2 cellular contexts compared by ENCODE assay signal in the genomic region with DNA sequence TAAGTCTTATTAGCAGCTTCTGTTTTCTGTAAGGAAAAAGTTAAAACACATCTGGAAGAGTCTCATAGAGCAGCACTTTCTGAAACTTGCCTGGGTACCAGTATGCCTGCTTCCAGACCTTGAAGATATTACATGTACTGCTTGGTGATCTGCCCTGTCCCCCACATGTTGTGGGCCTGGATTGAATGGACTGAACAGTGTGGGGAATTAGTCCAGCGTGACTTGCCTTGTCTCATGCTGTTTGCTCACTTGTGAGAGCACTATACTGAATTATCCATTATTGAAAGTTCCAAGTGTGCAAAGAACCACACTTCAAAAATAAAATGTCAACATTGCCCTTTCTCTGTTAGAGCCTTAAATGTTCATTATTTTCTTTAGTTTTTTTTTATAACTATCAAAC.
TF ChIP-seq lines count a peak whose summit lies in the region.

No MANE protein-coding gene starts in this region.

TF ChIP-seq in GM12878, 131 proteins besides CTCF, POLR2A, EP300 and RAD21:
- TF ChIP-seq SIX5 (IDR thresholded peaks at IDR 0.05; ENCODE audit: low read depth, low read length, severe bottlenecking): no peak
- no peak for TF ChIP-seq SMAD5 (IDR thresholded peaks at IDR 0.05; ENCODE audit: low read depth)
- TF ChIP-seq SRF (IDR thresholded peaks at IDR 0.05; ENCODE audit: low read depth in 2 of 2, low read length in 2 of 2): no peak
- no peak for TF ChIP-seq IKZF1 (conservative IDR thresholded peaks at IDR 0.05)
- no peak for TF ChIP-seq SREBF2 (IDR thresholded peaks at IDR 0.05; ENCODE audit: low read length)
- no peak for TF ChIP-seq CREB1 (IDR thresholded peaks at IDR 0.05; ENCODE audit: low read depth)

TF ChIP-seq in HepG2, 621 proteins besides CTCF, POLR2A, EP300 and RAD21:
- TF ChIP-seq HOXA7 (CRISPR knock-in tag; IDR thresholded peaks at IDR 0.05) (no peak), ZNF614 (CRISPR knock-in tag; IDR thresholded peaks at IDR 0.05; ENCODE audit: borderline replicate concordance) (no peak), ZSCAN29 (CRISPR knock-in tag; conservative IDR thresholded peaks at IDR 0.05) (no peak), NFATC3 (CRISPR knock-in tag; IDR thresholded peaks at IDR 0.05) (no peak), ZKSCAN1 (IDR thresholded peaks at IDR 0.05; ENCODE audit: low read length) (no peak), TRIM24 (CRISPR knock-in tag; IDR thresholded peaks at IDR 0.05) (no peak), ZNF777 (CRISPR knock-in tag; IDR thresholded peaks at IDR 0.05) (no peak), IRF2 (CRISPR knock-in tag; IDR thresholded peaks at IDR 0.05) (no peak), ELF4 (CRISPR knock-in tag; IDR thresholded peaks at IDR 0.05; ENCODE audit: borderline replicate concordance) (no peak), ZUFSP (CRISPR knock-in tag; IDR thresholded peaks at IDR 0.05; ENCODE audit: borderline replicate concordance) (no peak), MYNN (CRISPR knock-in tag; IDR thresholded peaks at IDR 0.05; ENCODE audit: low read depth) (no peak), CENPT (CRISPR knock-in tag; IDR thresholded peaks at IDR 0.05; ENCODE audit: low read depth) (no peak), ZNF225 (CRISPR knock-in tag; IDR thresholded peaks at IDR 0.05) (no peak), ELF3 (CRISPR knock-in tag; IDR thresholded peaks at IDR 0.05) (no peak), ZNF646 (CRISPR knock-in tag; IDR thresholded peaks at IDR 0.05) (no peak), U2AF2 (IDR thresholded peaks at IDR 0.05; ENCODE audit: low read depth, low read length) (no peak), ZNF383 (CRISPR knock-in tag; IDR thresholded peaks at IDR 0.05; ENCODE audit: borderline replicate concordance) (no peak), ZNF7 (CRISPR knock-in tag; IDR thresholded peaks at IDR 0.05) (no peak), MXD1 (CRISPR knock-in tag; IDR thresholded peaks at IDR 0.05) (no peak), ASH2L (IDR thresholded peaks at IDR 0.05; ENCODE audit: insufficient read length, low read depth, low read length) (peak; percentile 0)
- TF ChIP-seq, protein P1, sequence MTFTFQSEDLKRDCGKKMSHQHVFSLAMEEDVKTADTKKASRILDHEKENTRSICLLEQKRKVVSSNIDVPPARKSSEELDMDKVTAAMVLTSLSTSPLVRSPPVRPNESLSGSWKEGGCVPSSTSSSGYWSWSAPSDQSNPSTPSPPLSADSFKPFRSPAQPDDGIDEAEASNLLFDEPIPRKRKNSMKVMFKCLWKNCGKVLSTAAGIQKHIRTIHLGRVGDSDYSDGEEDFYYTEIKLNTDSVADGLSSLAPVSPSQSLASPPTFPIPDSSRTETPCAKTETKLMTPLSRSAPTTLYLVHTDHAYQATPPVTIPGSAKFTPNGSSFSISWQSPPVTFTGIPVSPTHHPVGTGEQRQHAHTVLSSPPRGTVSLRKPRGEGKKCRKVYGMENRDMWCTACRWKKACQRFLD (CRISPR knock-in tag; IDR thresholded peaks at IDR 0.05; ENCODE audit: borderline replicate concordance): no peak
- TF ChIP-seq, protein P2, sequence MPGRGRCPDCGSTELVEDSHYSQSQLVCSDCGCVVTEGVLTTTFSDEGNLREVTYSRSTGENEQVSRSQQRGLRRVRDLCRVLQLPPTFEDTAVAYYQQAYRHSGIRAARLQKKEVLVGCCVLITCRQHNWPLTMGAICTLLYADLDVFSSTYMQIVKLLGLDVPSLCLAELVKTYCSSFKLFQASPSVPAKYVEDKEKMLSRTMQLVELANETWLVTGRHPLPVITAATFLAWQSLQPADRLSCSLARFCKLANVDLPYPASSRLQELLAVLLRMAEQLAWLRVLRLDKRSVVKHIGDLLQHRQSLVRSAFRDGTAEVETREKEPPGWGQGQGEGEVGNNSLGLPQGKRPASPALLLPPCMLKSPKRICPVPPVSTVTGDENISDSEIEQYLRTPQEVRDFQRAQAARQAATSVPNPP (CRISPR knock-in tag; IDR thresholded peaks at IDR 0.05): 0 out of 2 replicates have a peak, but pooled peaks have one; percentile 31
- TF ChIP-seq, protein P3, sequence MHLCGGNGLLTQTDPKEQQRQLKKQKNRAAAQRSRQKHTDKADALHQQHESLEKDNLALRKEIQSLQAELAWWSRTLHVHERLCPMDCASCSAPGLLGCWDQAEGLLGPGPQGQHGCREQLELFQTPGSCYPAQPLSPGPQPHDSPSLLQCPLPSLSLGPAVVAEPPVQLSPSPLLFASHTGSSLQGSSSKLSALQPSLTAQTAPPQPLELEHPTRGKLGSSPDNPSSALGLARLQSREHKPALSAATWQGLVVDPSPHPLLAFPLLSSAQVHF (CRISPR knock-in tag; IDR thresholded peaks at IDR 0.05): no peak
- TF ChIP-seq, protein P4, sequence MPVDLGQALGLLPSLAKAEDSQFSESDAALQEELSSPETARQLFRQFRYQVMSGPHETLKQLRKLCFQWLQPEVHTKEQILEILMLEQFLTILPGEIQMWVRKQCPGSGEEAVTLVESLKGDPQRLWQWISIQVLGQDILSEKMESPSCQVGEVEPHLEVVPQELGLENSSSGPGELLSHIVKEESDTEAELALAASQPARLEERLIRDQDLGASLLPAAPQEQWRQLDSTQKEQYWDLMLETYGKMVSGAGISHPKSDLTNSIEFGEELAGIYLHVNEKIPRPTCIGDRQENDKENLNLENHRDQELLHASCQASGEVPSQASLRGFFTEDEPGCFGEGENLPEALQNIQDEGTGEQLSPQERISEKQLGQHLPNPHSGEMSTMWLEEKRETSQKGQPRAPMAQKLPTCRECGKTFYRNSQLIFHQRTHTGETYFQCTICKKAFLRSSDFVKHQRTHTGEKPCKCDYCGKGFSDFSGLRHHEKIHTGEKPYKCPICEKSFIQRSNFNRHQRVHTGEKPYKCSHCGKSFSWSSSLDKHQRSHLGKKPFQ (CRISPR knock-in tag; IDR thresholded peaks at IDR 0.05; ENCODE audit: insufficient replicate concordance): peak; percentile 22
TF ChIP-seq in HepG2: peak in this region for 3.
